In genomic region chr15:74787251-74788041, GRCh38 we compare ENCODE assay signal across 8 cellular contexts. TPM values are rescaled to one million over a fixed set of nuclear protein-coding genes. Genes with fewer than 3 reads are reported as not detected.
DNase-seq lines count a peak whose midpoint lies in the region; ATAC-seq and TF ChIP-seq lines count a peak whose summit lies in the region.

No MANE protein-coding gene starts in this region.

- CTCF ChIA-PET in mammary epithelial cell (lab: Charles Lee; ENCODE audit: low non-redundant PET): interaction anchor here (1.1 kb wide), 1 partner anchor 12 kb away, joined by 3 read pairs; no protein-coding TSS in a partner anchor

- H3K9me3 ChIP-seq in Karpas-422 (ENCODE audit: low read length): no peaks in the 10 kb centered on the region
- H3K9me3 ChIP-seq in mammary epithelial cell (replicated peaks; ENCODE audit: insufficient read depth, low read length): no peaks in the 10 kb centered on the region

- H3K79me2 ChIP-seq in Karpas-422 (ENCODE audit: low read length) (peaks cover 53% of the 10 kb centered on the region), mammary epithelial cell (ENCODE audit: insufficient read depth, low read length) (peaks cover 99% of the 10 kb centered on the region)

- no peaks in the 10 kb centered on the region for H3K9me2 ChIP-seq in Karpas-422 (replicated peaks; ENCODE audit: insufficient read depth, low read length)

- peaks cover 15% of the 10 kb centered on the region for H3K36me3 ChIP-seq in Karpas-422 (ENCODE audit: insufficient read depth, low read length)
- no peaks in the 10 kb centered on the region for H3K36me3 ChIP-seq in mammary epithelial cell (ENCODE audit: insufficient read depth, low read length)

- peak; percentile 41 for ATAC-seq in GM21717 (IDR thresholded peaks at IDR 0.05; ENCODE audit: unreplicated experiment)

- dilution Hi-C loops in mammary epithelial cell (cut with HindIII; ENCODE audit: low sequenced_read_pairs): no loop called here

- BruUV-seq in mammary epithelial cell (replicated peaks; lab: Mats Ljungman, UMichigan): no TSS peak

- no peaks in the 10 kb centered on the region for H3K27me3 ChIP-seq in Karpas-422 (ENCODE audit: low read length)
- no peaks in the 10 kb centered on the region for H3K27me3 ChIP-seq in mammary epithelial cell (ENCODE audit: insufficient read depth, low read length)

- peak overlapping the region; percentile 99 for H3K9ac ChIP-seq in Karpas-422 (ENCODE audit: low read length)
- H3K9ac ChIP-seq in mammary epithelial cell (ENCODE audit: insufficient read depth, low read length): no peak overlapping the region

- peaks cover 95% of the 10 kb centered on the region for H3K4me1 ChIP-seq in Karpas-422 (ENCODE audit: low read length)
- peaks cover 58% of the 10 kb centered on the region for H3K4me1 ChIP-seq in mammary epithelial cell (ENCODE audit: insufficient read depth, low read length)

- H3K4me2 ChIP-seq in Karpas-422 (ENCODE audit: low read depth, low read length, poor library complexity, severe bottlenecking): peak overlapping the region; percentile 92
- no peak overlapping the region for H3K4me2 ChIP-seq in mammary epithelial cell (ENCODE audit: insufficient read depth, low read depth, low read length)

- H3K4me3 ChIP-seq in Karpas-422 (ENCODE audit: low read length) (peak overlapping the region; percentile 94), WI38 (ENCODE audit: low read depth, low read length) (no peak overlapping the region), mammary epithelial cell (replicated peaks in 1 of 3; ENCODE audit: insufficient read depth in 1 of 3, low read depth in 2 of 3, low read length in 3 of 3) (no peak overlapping the region)

- H4K20me1 ChIP-seq in Karpas-422 (ENCODE audit: insufficient read depth, low read depth, low read length) (no peaks in the 10 kb centered on the region; the same call in 1 of the 2 replicates), mammary epithelial cell (ENCODE audit: insufficient read depth, low read length) (peaks cover 3% of the 10 kb centered on the region)

- no peak overlapping the region for H2AFZ ChIP-seq in Karpas-422 (ENCODE audit: low read length)
- H2AFZ ChIP-seq in mammary epithelial cell (ENCODE audit: low read depth, low read length): no peak overlapping the region

- TF ChIP-seq CTCF in WI38 (IDR thresholded peaks at IDR 0.05; ENCODE audit: low read depth, low read length) (peak; percentile 74), mammary epithelial cell (conservative IDR thresholded peaks at IDR 0.05 in 1 of 2, IDR thresholded peaks at IDR 0.05 in 1 of 2; ENCODE audit: extremely low read depth in 1 of 2, insufficient read depth in 1 of 2, low read depth in 1 of 2, low read length in 2 of 2) (peak; percentile 10 to 18)

- in situ Hi-C loops in mammary epithelial cell (cut with MboI; ENCODE audit: low sequenced_read_pairs in 2 of 2): no loop called here

- DNase-seq in ELR (ENCODE audit: low read depth) (peak; percentile 75), Karpas-422 (peak; percentile 98), mammary epithelial cell (peak; percentile 55), kidney tubule cell (ENCODE audit: low spot score) (peak; percentile 43), NCI-H146 (lab: John Stamatoyannopoulos, UW) (no peak)
- peak; percentile 73 to 79 (median 75) for DNase-seq in stimulated activated CD4-positive, alpha-beta T cell treated with anti-CD3 and anti-CD28 coated beads, TNF-alpha, amount 100 ng/mL, for 4 hours (ENCODE audit: low read depth in 3 of 3)

- intact Hi-C loops in mammary epithelial cell (cut with micrococcal nuclease): no loop called here

- peak overlapping the region; percentile 100 for H3K27ac ChIP-seq in Karpas-422 (ENCODE audit: low read length)
- no peak overlapping the region for H3K27ac ChIP-seq in mammary epithelial cell (ENCODE audit: insufficient read depth, low read depth, low read length)

- WGBS in mammary epithelial cell (ENCODE audit: low coverage, missing lambda C conversion rate): 70% methylated on average over 12 of the region's 13 CpGs

RNA-seq across cellular contexts. Expression of gene CSK, which starts 5.6 kb away (rescaled TPM):
- total RNA-seq in Karpas-422 (2014; rRNA removed; shearing (Covaris generic); ENCODE audit: low replicate concordance): 172 and 306 TPM in 2 replicates
- total RNA-seq in mammary epithelial cell: 10 to 100 TPM; 23.2 to 64.6 TPM
- polyA plus RNA-seq in mammary epithelial cell: 36.6 TPM
- 88.5 TPM for polyA minus RNA-seq in mammary epithelial cell

RNA-seq across cellular contexts. Expression of gene LMAN1L, which starts 25.2 kb away (rescaled TPM):
- 3.3 and 4.3 TPM in 2 replicates for total RNA-seq in Karpas-422 (2014; rRNA removed; shearing (Covaris generic); ENCODE audit: low replicate concordance)
- total RNA-seq in mammary epithelial cell: under 1 TPM in 1 of 2 donors, not detected in 1; 0.14 TPM
- polyA plus RNA-seq in mammary epithelial cell: not detected
- not detected for polyA minus RNA-seq in mammary epithelial cell

RNA-seq across cellular contexts. Expression of gene CYP1A2, which starts 38.8 kb away (rescaled TPM):
- total RNA-seq in Karpas-422 (2014; rRNA removed; shearing (Covaris generic); ENCODE audit: low replicate concordance): not detected in 2 replicates
- not detected for total RNA-seq in mammary epithelial cell
- not detected for polyA plus RNA-seq in mammary epithelial cell
- not detected for polyA minus RNA-seq in mammary epithelial cell

RNA-seq across cellular contexts. Expression of gene CPLX3, which starts 39.0 kb away (rescaled TPM):
- 5.2 and 7.3 TPM in 2 replicates for total RNA-seq in Karpas-422 (2014; rRNA removed; shearing (Covaris generic); ENCODE audit: low replicate concordance)
- not detected for total RNA-seq in mammary epithelial cell
- not detected for polyA plus RNA-seq in mammary epithelial cell
- not detected for polyA minus RNA-seq in mammary epithelial cell

RNA-seq across cellular contexts. Expression of gene ULK3, which starts 55.5 kb away (rescaled TPM):
- total RNA-seq in Karpas-422 (2014; rRNA removed; shearing (Covaris generic); ENCODE audit: low replicate concordance): 87.3 and 89.6 TPM in 2 replicates
- 10 to 100 TPM; 20.0 to 26.3 TPM for total RNA-seq in mammary epithelial cell
- polyA plus RNA-seq in mammary epithelial cell: 17.8 TPM
- polyA minus RNA-seq in mammary epithelial cell: 22.1 TPM
